In genomic region chr16:35208001-35208935, GRCh38 we compare ENCODE assay signal across 16 cellular contexts.
A peak's percentile ranks its signal among the peaks of the same experiment; 100 is the strongest.
DNase-seq lines count a peak whose midpoint lies in the region; ATAC-seq and TF ChIP-seq lines count a peak whose summit lies in the region.
"Had no signal": no experiment of that assay in that cellular context is flagged by ENCODE, and none has a peak within 500 bp of the region (broad histone marks: within the 10 kb centered on the region; RNA-seq: fewer than 3 reads in every experiment).

No MANE protein-coding gene starts in this region.

- H3K36me3 ChIP-seq in upper lobe of right lung: no peaks in the 10 kb centered on the region

- no peaks in the 10 kb centered on the region for H3K36me3 Mint-ChIP-seq in activated CD4-positive, alpha-beta T cell treated with anti-CD3 and anti-CD28 coated beads, Interleukin-2, amount 10 ng/mL, durations not matched to agents 24 days and 14 days (ENCODE audit: low read depth)
- no peaks in the 10 kb centered on the region for H3K36me3 Mint-ChIP-seq in activated T-helper 1 cell treated with anti-CD3 and anti-CD28 coated beads, Interleukin-12 subunit alpha, Interleukin-12 subunit beta, Interleukin-2, Interleukin-4 antibody, amounts not matched to agents 30 ng/mL and 10 ng/mL and 1 ng/mL, durations not matched to agents 14 hours and 24 hours and 36 hours (ENCODE audit: low read depth)

- no peaks in the 10 kb centered on the region for H3K27me3 Mint-ChIP-seq in activated CD4-positive, alpha-beta T cell treated with anti-CD3 and anti-CD28 coated beads, Interleukin-2, amount 10 ng/mL, durations not matched to agents 24 days and 14 days
- no peaks in the 10 kb centered on the region for H3K27me3 Mint-ChIP-seq in activated T-helper 1 cell treated with anti-CD3 and anti-CD28 coated beads, Interleukin-12 subunit alpha, Interleukin-12 subunit beta, Interleukin-2, Interleukin-4 antibody, amounts not matched to agents 30 ng/mL and 10 ng/mL and 1 ng/mL, durations not matched to agents 14 hours and 24 hours and 36 hours (ENCODE audit: insufficient read depth)

- no peak overlapping the region for H3K27ac ChIP-seq in upper lobe of right lung
- H3K27ac ChIP-seq: C4-2B, PC-9 had no signal

- H3K4me1 ChIP-seq in upper lobe of right lung: no peaks in the 10 kb centered on the region

- peak; percentile 15 for ATAC-seq in upper lobe of right lung
- no peak for ATAC-seq in left lobe of liver
- ATAC-seq in GM19463 (IDR thresholded peaks at IDR 0.05; ENCODE audit: unreplicated experiment): no peak

- DNase-seq in activated CD4-positive, alpha-beta T cell treated with anti-CD3 and anti-CD28 coated beads, Interleukin-2, amount 10 ng/mL, durations not matched to agents 24 days and 14 days: peak; percentile 49
- no peak for DNase-seq in activated CD4-positive, alpha-beta T cell treated with anti-CD3 and anti-CD28 coated beads for 4 hours
- peak; percentile 67 for DNase-seq in NCI-H2227 treated with DMSO at 0.1 percent for 48 hours (lab: John Stamatoyannopoulos, UW)
- peak; percentile 64 for DNase-seq in upper lobe of right lung
- DNase-seq in activated T-helper 1 cell treated with anti-CD3 and anti-CD28 coated beads, Interleukin-12 subunit alpha, Interleukin-12 subunit beta, Interleukin-2, Interleukin-4 antibody, amounts not matched to agents 30 ng/mL and 10 ng/mL and 1 ng/mL, durations not matched to agents 14 hours and 24 hours and 36 hours (ENCODE audit: low spot score): no peak
- DNase-seq in left lobe of liver (ENCODE audit: low spot score): no peak
- DNase-seq: DMS79, GF-D8, KBM-7, NCI-H1105, NCI-H187 treated with DMSO at 0.1 percent for 48 hours, NCI-H2171 treated with DMSO at 0.1 percent for 48 hours had no signal

- intact Hi-C loops in activated CD4-positive, alpha-beta T cell treated with anti-CD3 and anti-CD28 coated beads, Interleukin-2, amount 10 ng/mL, durations not matched to agents 24 days and 14 days (cut with micrococcal nuclease): no loop called here
- intact Hi-C loops in upper lobe of right lung (cut with DNase I): no loop called here
- intact Hi-C loops in activated T-helper 1 cell treated with anti-CD3 and anti-CD28 coated beads, Interleukin-12 subunit alpha, Interleukin-12 subunit beta, Interleukin-2, Interleukin-4 antibody, amounts not matched to agents 30 ng/mL and 10 ng/mL and 1 ng/mL, durations not matched to agents 14 hours and 24 hours and 36 hours (cut with micrococcal nuclease): no loop called here

- H3K27ac Mint-ChIP-seq in activated CD4-positive, alpha-beta T cell treated with anti-CD3 and anti-CD28 coated beads, Interleukin-2, amount 10 ng/mL, durations not matched to agents 24 days and 14 days: no peak overlapping the region
- H3K27ac Mint-ChIP-seq in activated T-helper 1 cell treated with anti-CD3 and anti-CD28 coated beads, Interleukin-12 subunit alpha, Interleukin-12 subunit beta, Interleukin-2, Interleukin-4 antibody, amounts not matched to agents 30 ng/mL and 10 ng/mL and 1 ng/mL, durations not matched to agents 14 hours and 24 hours and 36 hours: no peak overlapping the region

- no peak overlapping the region for H3K4me3 Mint-ChIP-seq in activated CD4-positive, alpha-beta T cell treated with anti-CD3 and anti-CD28 coated beads, Interleukin-2, amount 10 ng/mL, durations not matched to agents 24 days and 14 days
- H3K4me3 Mint-ChIP-seq in activated T-helper 1 cell treated with anti-CD3 and anti-CD28 coated beads, Interleukin-12 subunit alpha, Interleukin-12 subunit beta, Interleukin-2, Interleukin-4 antibody, amounts not matched to agents 30 ng/mL and 10 ng/mL and 1 ng/mL, durations not matched to agents 14 hours and 24 hours and 36 hours: no peak overlapping the region

- no peaks in the 10 kb centered on the region for H3K4me1 Mint-ChIP-seq in activated CD4-positive, alpha-beta T cell treated with anti-CD3 and anti-CD28 coated beads, Interleukin-2, amount 10 ng/mL, durations not matched to agents 24 days and 14 days
- H3K4me1 Mint-ChIP-seq in activated T-helper 1 cell treated with anti-CD3 and anti-CD28 coated beads, Interleukin-12 subunit alpha, Interleukin-12 subunit beta, Interleukin-2, Interleukin-4 antibody, amounts not matched to agents 30 ng/mL and 10 ng/mL and 1 ng/mL, durations not matched to agents 14 hours and 24 hours and 36 hours (ENCODE audit: low read depth): no peaks in the 10 kb centered on the region

- peaks cover 25% of the 10 kb centered on the region for H3K9me3 ChIP-seq in iPS-18c (ENCODE audit: control insufficient read depth, insufficient read depth, low read length)
- H3K9me3 ChIP-seq in upper lobe of right lung: no peaks in the 10 kb centered on the region

- H3K27me3 ChIP-seq in upper lobe of right lung: no peaks in the 10 kb centered on the region

- H3K4me3 ChIP-seq in iPS-18c (ENCODE audit: insufficient read depth, low read depth, low read length) (0 out of 2 replicates have a peak overlapping the region, but pooled peaks have one; percentile 3), upper lobe of right lung (no peak overlapping the region)
- H3K4me3 ChIP-seq: PC-9 had no signal

- TF ChIP-seq CTCF in upper lobe of right lung (IDR thresholded peaks at IDR 0.05): no peak

- H3K9me3 Mint-ChIP-seq in activated CD4-positive, alpha-beta T cell treated with anti-CD3 and anti-CD28 coated beads, Interleukin-2, amount 10 ng/mL, durations not matched to agents 24 days and 14 days: peaks cover 3% of the 10 kb centered on the region
- peaks cover 24% of the 10 kb centered on the region for H3K9me3 Mint-ChIP-seq in activated T-helper 1 cell treated with anti-CD3 and anti-CD28 coated beads, Interleukin-12 subunit alpha, Interleukin-12 subunit beta, Interleukin-2, Interleukin-4 antibody, amounts not matched to agents 30 ng/mL and 10 ng/mL and 1 ng/mL, durations not matched to agents 14 hours and 24 hours and 36 hours

Comparison
In these comparisons a context has a peak if more than half of its experiments do, and no peak if none do; other contexts are left out.
1. DNase-seq: peak in activated CD4-positive, alpha-beta T cell treated with anti-CD3 and anti-CD28 coated beads, Interleukin-2, amount 10 ng/mL, durations not matched to agents 24 days and 14 days (single experiment), NCI-H2227 treated with DMSO at 0.1 percent for 48 hours (single experiment) and upper lobe of right lung (single experiment); none in activated CD4-positive, alpha-beta T cell treated with anti-CD3 and anti-CD28 coated beads for 4 hours (0 of 2), activated T-helper 1 cell treated with anti-CD3 and anti-CD28 coated beads, Interleukin-12 subunit alpha, Interleukin-12 subunit beta, Interleukin-2, Interleukin-4 antibody, amounts not matched to agents 30 ng/mL and 10 ng/mL and 1 ng/mL, durations not matched to agents 14 hours and 24 hours and 36 hours (single experiment) and left lobe of liver (single experiment).